ENCODE assay signal across 29 cellular contexts in the genomic region with DNA sequence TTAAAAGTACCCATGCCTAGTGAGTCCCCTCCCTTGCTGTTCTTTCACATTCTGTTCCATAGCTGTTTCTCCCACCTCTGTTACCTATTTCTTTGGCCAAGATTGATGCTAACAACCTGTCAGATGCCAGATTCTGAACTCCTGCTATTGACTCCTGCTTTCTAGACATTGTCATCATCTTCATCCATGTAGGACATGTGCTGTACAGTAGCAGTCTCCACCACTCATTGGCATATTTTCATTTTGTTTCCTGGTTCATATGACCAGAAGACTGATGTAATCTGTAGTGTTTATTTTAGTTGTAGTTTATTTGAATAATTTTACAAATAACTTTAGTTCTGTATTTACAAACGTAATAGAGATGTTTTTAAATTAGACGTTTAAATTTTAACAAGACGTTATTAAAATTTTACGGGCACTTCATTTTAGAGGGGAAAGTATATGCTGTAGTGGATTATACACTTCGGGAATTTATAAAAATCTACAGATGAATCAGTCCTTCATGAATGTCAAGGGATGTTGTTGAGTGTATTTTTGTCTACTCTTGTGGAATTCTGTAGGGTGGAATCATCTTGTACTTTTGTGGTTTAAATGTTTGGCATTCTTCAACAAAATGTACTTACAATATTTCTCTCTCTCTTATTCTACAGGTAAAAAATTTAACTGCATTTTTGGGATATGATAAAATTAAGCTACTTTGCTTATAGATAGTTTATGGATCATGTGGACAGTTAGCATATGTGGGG.
"Had no signal": no experiment of that assay in that cellular context is flagged by ENCODE, and none has a peak within 500 bp of the region (broad histone marks: within the 10 kb centered on the region; RNA-seq: fewer than 3 reads in every experiment).

No MANE protein-coding gene starts in this region.

- H3K27me3 ChIP-seq: neutrophil, vagina had no signal

- H3K27ac ChIP-seq: neutrophil, parathyroid adenoma, thoracic aorta, vagina had no signal

- H3K79me2 ChIP-seq: parathyroid adenoma had no signal

- DNase-seq: activated CD4-positive, alpha-beta T cell treated with anti-CD3 and anti-CD28 coated beads for 36 hours; activated CD4-positive, alpha-beta T cell treated with anti-CD3 and anti-CD28 coated beads, Interleukin-2, amount 50 U/mL, for 4 hours; activated CD8-positive, alpha-beta memory T cell treated with anti-CD3 and anti-CD28 coated beads for 24 hours; activated CD8-positive, alpha-beta memory T cell treated with anti-CD3 and anti-CD28 coated beads, Interleukin-2, amount 50 U/mL, for 4 hours; activated T-cell treated with anti-CD3 and anti-CD28 coated beads, Interleukin-2, amount 50 U/mL, for 24 hours; amniotic stem cell; effector memory CD4-positive, alpha-beta T cell; glutamatergic neuron; hippocampal formation; left cardiac atrium; right cardiac atrium; small intestine; stimulated activated CD4-positive, alpha-beta T cell treated with anti-CD3 and anti-CD28 coated beads, Interleukin-2, amount 100 ng/mL, for 48 hours; stimulated activated CD8-positive, alpha-beta memory T cell treated with anti-CD3 and anti-CD28 coated beads, Interleukin-4, amount 100 ng/mL, for 48 hours; stimulated activated naive B cell treated with anti-CD40 and anti-IgM and Interleukin-4, amounts not matched to agents 10 μg/mL and 1 μg/mL and 100 μg/mL, for 72 hours; T1000 had no signal

- H3K4me1 ChIP-seq: parathyroid adenoma, vagina had no signal

- H3K27me3 Mint-ChIP-seq: activated CD4-positive, alpha-beta T cell treated with anti-CD3 and anti-CD28 coated beads for 36 hours; activated naive CD8-positive, alpha-beta T cell; activated T-cell treated with anti-CD3 and anti-CD28 coated beads, Interleukin-2, amount 50 U/mL, for 24 hours; activated T-helper 17 cell treated with anti-CD3 and anti-CD28 coated beads, Interleukin-2, amount 50 U/mL, for 72 hours; memory B cell; stimulated activated naive B cell treated with anti-CD40 and anti-IgM and Interleukin-4, amounts not matched to agents 10 μg/mL and 1 μg/mL and 100 μg/mL, for 72 hours; type B pancreatic cell had no signal

- H3K4me1 Mint-ChIP-seq: activated CD4-positive, alpha-beta T cell treated with anti-CD3 and anti-CD28 coated beads for 36 hours; memory B cell; nephron; stimulated activated naive B cell treated with anti-CD40 and anti-IgM and Interleukin-4, amounts not matched to agents 10 μg/mL and 1 μg/mL and 100 μg/mL, for 72 hours; WTC11 had no signal

- H3K36me3 ChIP-seq: neutrophil had no signal

- H3K4me3 Mint-ChIP-seq: activated CD4-positive, alpha-beta T cell treated with anti-CD3 and anti-CD28 coated beads for 36 hours; activated naive CD8-positive, alpha-beta T cell; activated T-cell treated with anti-CD3 and anti-CD28 coated beads, Interleukin-2, amount 50 U/mL, for 24 hours; activated T-helper 17 cell treated with anti-CD3 and anti-CD28 coated beads, Interleukin-2, amount 50 U/mL, for 72 hours; memory B cell; nephron; stimulated activated naive B cell treated with anti-CD40 and anti-IgM and Interleukin-4, amounts not matched to agents 10 μg/mL and 1 μg/mL and 100 μg/mL, for 72 hours; T-helper 1 cell treated with Interleukin-12 subunit alpha and Interleukin-12 subunit beta and Interleukin-4 antibody, amounts not matched to agents 30 μg/mL and 1 μg/mL, for 36 hours; type B pancreatic cell; WTC11 had no signal

- H3K9me3 Mint-ChIP-seq: activated T-cell treated with anti-CD3 and anti-CD28 coated beads, Interleukin-2, amount 50 U/mL, for 24 hours; activated T-helper 17 cell treated with anti-CD3 and anti-CD28 coated beads, Interleukin-2, amount 50 U/mL, for 72 hours; memory B cell; nephron; stimulated activated naive B cell treated with anti-CD40 and anti-IgM and Interleukin-4, amounts not matched to agents 10 μg/mL and 1 μg/mL and 100 μg/mL, for 72 hours; T-helper 1 cell treated with Interleukin-12 subunit alpha and Interleukin-12 subunit beta and Interleukin-4 antibody, amounts not matched to agents 30 μg/mL and 1 μg/mL, for 36 hours; type B pancreatic cell; WTC11 had no signal

- H2AFZ ChIP-seq: parathyroid adenoma had no signal

- H3K9me3 ChIP-seq: neutrophil, thoracic aorta, vagina had no signal

- H3K4me3 ChIP-seq: thoracic aorta, vagina had no signal

- H3K9ac ChIP-seq: parathyroid adenoma had no signal

- FAIRE-seq: endothelial cell of umbilical vein, frontal cortex, small intestine had no signal

- H3K27ac Mint-ChIP-seq: activated CD4-positive, alpha-beta T cell treated with anti-CD3 and anti-CD28 coated beads for 36 hours; activated naive CD8-positive, alpha-beta T cell; activated T-cell treated with anti-CD3 and anti-CD28 coated beads, Interleukin-2, amount 50 U/mL, for 24 hours; activated T-helper 17 cell treated with anti-CD3 and anti-CD28 coated beads, Interleukin-2, amount 50 U/mL, for 72 hours; memory B cell; nephron; stimulated activated naive B cell treated with anti-CD40 and anti-IgM and Interleukin-4, amounts not matched to agents 10 μg/mL and 1 μg/mL and 100 μg/mL, for 72 hours; T-helper 1 cell treated with Interleukin-12 subunit alpha and Interleukin-12 subunit beta and Interleukin-4 antibody, amounts not matched to agents 30 μg/mL and 1 μg/mL, for 36 hours; type B pancreatic cell had no signal
